In the genomic region with DNA sequence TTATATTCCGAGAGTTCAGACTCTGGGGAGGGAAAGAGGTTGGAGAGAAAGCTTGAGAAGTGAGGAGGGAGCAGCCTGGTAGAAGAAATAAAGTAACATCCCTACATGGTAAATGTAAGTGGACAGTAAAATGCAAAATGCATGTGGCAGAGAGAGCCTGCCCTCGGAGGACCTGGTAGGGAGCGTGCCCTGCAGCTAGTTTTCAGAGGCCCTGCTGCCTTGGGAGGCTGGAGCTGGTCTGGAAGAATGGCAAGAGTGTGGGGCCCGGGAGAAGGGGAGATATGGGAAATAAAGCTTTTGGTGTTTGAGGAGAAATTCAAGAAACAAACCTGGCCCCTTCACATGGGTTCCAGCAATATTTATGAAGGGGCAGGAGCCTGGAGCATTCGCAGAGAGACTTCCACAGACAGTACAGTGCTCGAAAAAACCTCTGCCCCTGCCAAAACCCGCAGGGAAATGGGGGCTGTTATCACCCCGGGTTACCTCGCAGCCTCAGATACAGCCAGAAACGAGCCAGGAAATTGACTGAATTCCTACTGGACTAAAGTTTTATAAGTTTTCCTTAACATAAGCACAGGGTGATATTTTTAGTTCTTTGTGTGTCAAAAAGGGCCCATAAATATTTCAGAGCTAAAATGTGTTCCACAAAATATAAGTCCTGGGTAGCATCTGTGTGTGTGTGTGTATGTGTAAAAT, we compare ENCODE assay signal across 20 cellular contexts.
"Had no signal": no experiment of that assay in that cellular context is flagged by ENCODE, and none has a peak within 500 bp of the region (broad histone marks: within the 10 kb centered on the region; RNA-seq: fewer than 3 reads in every experiment).

No MANE protein-coding gene starts in this region.

- H3K4me3 Mint-ChIP-seq: activated CD4-positive, alpha-beta T cell treated with anti-CD3 and anti-CD28 coated beads, Interleukin-2, amount 10 ng/mL, durations not matched to agents 24 days and 14 days; activated CD8-positive, alpha-beta T cell treated with anti-CD3 and anti-CD28 coated beads, Interleukin-2, amount 10 ng/mL, durations not matched to agents 7 days and 5 days; activated T-cell treated with anti-CD3 and anti-CD28 coated beads, Interleukin-2, amount 50 U/mL, for 72 hours; stimulated activated naive B cell treated with anti-CD40 and anti-IgM and Interleukin-4, amounts not matched to agents 10 μg/mL and 1 μg/mL and 100 μg/mL, for 72 hours; T-helper 2 cell treated with Interferon-gamma antibody and Interleukin-4, amounts not matched to agents 5 μg/mL and 100 μg/mL, for 36 hours had no signal

- H3K9me3 Mint-ChIP-seq: T-helper 2 cell treated with Interferon-gamma antibody and Interleukin-4, amounts not matched to agents 5 μg/mL and 100 μg/mL, for 36 hours had no signal

- H3K9ac ChIP-seq: parathyroid adenoma had no signal

- H3K36me3 Mint-ChIP-seq: activated naive CD4-positive, alpha-beta T cell treated with anti-CD3 and anti-CD28 coated beads, Interleukin-2, amount 50 U/mL, for 72 hours had no signal

- H3K27ac ChIP-seq: gastroesophageal sphincter, parathyroid adenoma, right atrium auricular region, thyroid gland, uterus had no signal

- H3K4me3 ChIP-seq: body of pancreas, gastroesophageal sphincter, right atrium auricular region, thyroid gland, uterus had no signal

- H3K79me2 ChIP-seq: parathyroid adenoma had no signal

- H3K4me1 ChIP-seq: parathyroid adenoma, right atrium auricular region, thyroid gland, uterus had no signal

- H3K27me3 ChIP-seq: body of pancreas, gastroesophageal sphincter, right atrium auricular region, thyroid gland, uterus had no signal

- H3K27ac Mint-ChIP-seq: activated CD4-positive, alpha-beta T cell treated with anti-CD3 and anti-CD28 coated beads, Interleukin-2, amount 10 ng/mL, durations not matched to agents 24 days and 14 days; activated CD8-positive, alpha-beta T cell treated with anti-CD3 and anti-CD28 coated beads, Interleukin-2, amount 10 ng/mL, durations not matched to agents 7 days and 5 days; activated naive CD4-positive, alpha-beta T cell treated with anti-CD3 and anti-CD28 coated beads, Interleukin-2, amount 50 U/mL, for 72 hours; activated T-cell treated with anti-CD3 and anti-CD28 coated beads, Interleukin-2, amount 50 U/mL, for 72 hours; stimulated activated naive B cell treated with anti-CD40 and anti-IgM and Interleukin-4, amounts not matched to agents 10 μg/mL and 1 μg/mL and 100 μg/mL, for 72 hours; T-helper 2 cell treated with Interferon-gamma antibody and Interleukin-4, amounts not matched to agents 5 μg/mL and 100 μg/mL, for 36 hours had no signal

- H3K9me3 ChIP-seq: body of pancreas, gastroesophageal sphincter, right atrium auricular region, thyroid gland, uterus had no signal

- H3K4me1 Mint-ChIP-seq: activated CD4-positive, alpha-beta T cell treated with anti-CD3 and anti-CD28 coated beads, Interleukin-2, amount 10 ng/mL, durations not matched to agents 24 days and 14 days; stimulated activated naive B cell treated with anti-CD40 and anti-IgM and Interleukin-4, amounts not matched to agents 10 μg/mL and 1 μg/mL and 100 μg/mL, for 72 hours had no signal

- H3K27me3 Mint-ChIP-seq: activated CD4-positive, alpha-beta T cell treated with anti-CD3 and anti-CD28 coated beads, Interleukin-2, amount 10 ng/mL, durations not matched to agents 24 days and 14 days; stimulated activated naive B cell treated with anti-CD40 and anti-IgM and Interleukin-4, amounts not matched to agents 10 μg/mL and 1 μg/mL and 100 μg/mL, for 72 hours had no signal

- H3K36me3 ChIP-seq: gastroesophageal sphincter, right atrium auricular region, thyroid gland, uterus had no signal

- DNase-seq: activated CD4-positive, alpha-beta T cell treated with anti-CD3 and anti-CD28 coated beads, Interleukin-2, amount 10 ng/mL, durations not matched to agents 24 days and 14 days; activated CD4-positive, CD25-positive, alpha-beta regulatory T cell; activated CD8-positive, alpha-beta memory T cell treated with anti-CD3 and anti-CD28 coated beads, Interleukin-2, amount 50 U/mL, for 4 hours; activated CD8-positive, alpha-beta T cell treated with anti-CD3 and anti-CD28 coated beads, Interleukin-2, amount 10 ng/mL, durations not matched to agents 7 days and 5 days; activated gamma-delta T cell; activated T-cell treated with anti-CD3 and anti-CD28 coated beads, Interleukin-2, amount 50 U/mL, for 72 hours; amniotic stem cell; body of pancreas; cerebellar nuclear complex; kidney; stimulated activated CD4-positive, alpha-beta T cell treated with anti-CD3 and anti-CD28 coated beads, Interleukin-15, amount 100 ng/mL, for 24 hours; stimulated activated CD4-positive, alpha-beta T cell treated with anti-CD3 and anti-CD28 coated beads, Interleukin-4, amount 100 ng/mL, for 1 hour; stimulated activated naive B cell treated with anti-CD40 and anti-IgM and Interleukin-4, amounts not matched to agents 10 μg/mL and 1 μg/mL and 100 μg/mL, for 72 hours; thyroid gland; uterus had no signal

- H2AFZ ChIP-seq: parathyroid adenoma had no signal

- ATAC-seq: activated CD8-positive, alpha-beta T cell treated with anti-CD3 and anti-CD28 coated beads, Interleukin-2, amount 10 ng/mL, durations not matched to agents 7 days and 5 days; activated naive CD4-positive, alpha-beta T cell treated with anti-CD3 and anti-CD28 coated beads, Interleukin-2, amount 50 U/mL, for 72 hours; activated T-cell treated with anti-CD3 and anti-CD28 coated beads, Interleukin-2, amount 50 U/mL, for 72 hours; body of pancreas; gastroesophageal sphincter; stimulated activated naive B cell treated with anti-CD40 and anti-IgM and Interleukin-4, amounts not matched to agents 10 μg/mL and 1 μg/mL and 100 μg/mL, for 72 hours had no signal
